ENCODE assay signal across 8 cellular contexts in genomic region chr1:9291914-9292360, GRCh38. TPM values are rescaled to one million over a fixed set of nuclear protein-coding genes. Genes with fewer than 3 reads are reported as not detected.
DNase-seq lines count a peak whose midpoint lies in the region; ATAC-seq and TF ChIP-seq lines count a peak whose summit lies in the region.

No MANE protein-coding gene starts in this region.

- ATAC-seq in SK-N-SH treated with all-trans-retinoic acid at 6 μM for 48 hours (peak; percentile 45), omental fat pad (ENCODE audit: low FRiP score) (peak; percentile 1)

- TF ChIP-seq CTCF in omental fat pad (IDR thresholded peaks at IDR 0.05), result no peak

- DNase-seq in EH (ENCODE audit: low read depth) (peak; percentile 69), fibroblast of gingiva (ENCODE audit: low read depth) (peak; percentile 45), omental fat pad (ENCODE audit: low spot score) (no peak), NCI-H526 (lab: John Stamatoyannopoulos, UW) (no peak), GOT3 (lab: John Stamatoyannopoulos, UW) (no peak), mesenteric fat pad (ENCODE audit: low spot score) (no peak), mucosa of gallbladder (ENCODE audit: low spot score) (no peak)

TF ChIP-seq in SK-N-SH treated with all-trans-retinoic acid at 6 μM for 48 hours, 23 proteins besides CTCF, POLR2A, EP300 and RAD21:
- no peak for TF ChIP-seq ARNTL (CRISPR knock-in tag; IDR thresholded peaks at IDR 0.05; ENCODE audit: borderline replicate concordance, low read depth)

RNA-seq across cellular contexts. Expression of gene SPSB1, which starts 0.8 kb away (rescaled TPM):
- 100 to 1,000 TPM in 1 of 4 donors, 10 to 100 TPM in 3; 33.5 to 111 (median 76.3) TPM for total RNA-seq in omental fat pad
- total RNA-seq in mesenteric fat pad, result 48.8 TPM
- total RNA-seq in mucosa of gallbladder, result 25.3 TPM

RNA-seq across cellular contexts. Expression of gene H6PD, which starts 57.4 kb away (rescaled TPM):
- total RNA-seq in omental fat pad (100 to 1,000 TPM in 1 of 4 donors, 10 to 100 TPM in 3; 75.5 to 142 (median 82.7) TPM), mesenteric fat pad (77.6 TPM), mucosa of gallbladder (45.6 TPM)

Comparison
In these comparisons a context has a peak if more than half of its experiments do, and no peak if none do; other contexts are left out.
1. DNase-seq: peak in EH (single experiment) and fibroblast of gingiva (single experiment); none in omental fat pad (single experiment), NCI-H526 (0 of 2), GOT3 (single experiment), mesenteric fat pad (single experiment) and mucosa of gallbladder (single experiment).